Comparison of ENCODE assay signal across 10 cellular contexts in the genomic region with DNA sequence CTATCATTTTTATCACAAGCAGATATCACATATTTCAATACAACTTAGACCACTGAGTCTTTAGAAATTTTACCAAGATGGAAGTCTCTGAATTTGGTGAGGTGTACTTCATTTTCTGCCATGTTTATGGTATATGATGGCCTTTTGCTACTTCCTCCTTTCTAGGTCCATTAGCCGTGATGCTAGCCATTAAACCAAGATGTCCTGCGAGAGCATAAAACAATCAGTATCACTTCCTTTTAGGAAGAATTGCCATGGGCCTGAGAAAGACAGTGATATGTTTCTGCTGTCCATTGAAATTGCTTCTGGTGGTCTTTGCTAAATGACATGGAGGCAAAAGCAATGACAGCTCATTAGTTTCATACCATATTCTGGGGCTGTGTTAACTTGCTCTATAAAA.
"Had no signal": no experiment of that assay in that cellular context is flagged by ENCODE, and none has a peak within 500 bp of the region (broad histone marks: within the 10 kb centered on the region; RNA-seq: fewer than 3 reads in every experiment).

No MANE protein-coding gene starts in this region.

- H3K9me3 Mint-ChIP-seq: GM23338 had no signal

- H3K4me1 ChIP-seq: HAP-1 had no signal

- H3K4me1 Mint-ChIP-seq: GM23338 had no signal

- H3K4me3 Mint-ChIP-seq: GM23338, HFFc6 had no signal

- H3K36me3 ChIP-seq: HAP-1 had no signal

- H3K9me3 ChIP-seq: HAP-1 had no signal

- H3K27ac Mint-ChIP-seq: GM23338, HFFc6 had no signal

- H3K4me2 ChIP-seq: GM23338 had no signal

- H2AFZ ChIP-seq: GM23338 had no signal

- H3K4me3 ChIP-seq: GM23338, HAP-1, K562 had no signal

- DNase-seq: H7, HFFc6, IMR-90, Karpas-422, KG1 had no signal

- FAIRE-seq: HTR-8/SVneo, K562 had no signal

- ATAC-seq: GM23338, HCT116, K562 had no signal
